Comparison of ENCODE assay signal across 8 cellular contexts in the genomic region with DNA sequence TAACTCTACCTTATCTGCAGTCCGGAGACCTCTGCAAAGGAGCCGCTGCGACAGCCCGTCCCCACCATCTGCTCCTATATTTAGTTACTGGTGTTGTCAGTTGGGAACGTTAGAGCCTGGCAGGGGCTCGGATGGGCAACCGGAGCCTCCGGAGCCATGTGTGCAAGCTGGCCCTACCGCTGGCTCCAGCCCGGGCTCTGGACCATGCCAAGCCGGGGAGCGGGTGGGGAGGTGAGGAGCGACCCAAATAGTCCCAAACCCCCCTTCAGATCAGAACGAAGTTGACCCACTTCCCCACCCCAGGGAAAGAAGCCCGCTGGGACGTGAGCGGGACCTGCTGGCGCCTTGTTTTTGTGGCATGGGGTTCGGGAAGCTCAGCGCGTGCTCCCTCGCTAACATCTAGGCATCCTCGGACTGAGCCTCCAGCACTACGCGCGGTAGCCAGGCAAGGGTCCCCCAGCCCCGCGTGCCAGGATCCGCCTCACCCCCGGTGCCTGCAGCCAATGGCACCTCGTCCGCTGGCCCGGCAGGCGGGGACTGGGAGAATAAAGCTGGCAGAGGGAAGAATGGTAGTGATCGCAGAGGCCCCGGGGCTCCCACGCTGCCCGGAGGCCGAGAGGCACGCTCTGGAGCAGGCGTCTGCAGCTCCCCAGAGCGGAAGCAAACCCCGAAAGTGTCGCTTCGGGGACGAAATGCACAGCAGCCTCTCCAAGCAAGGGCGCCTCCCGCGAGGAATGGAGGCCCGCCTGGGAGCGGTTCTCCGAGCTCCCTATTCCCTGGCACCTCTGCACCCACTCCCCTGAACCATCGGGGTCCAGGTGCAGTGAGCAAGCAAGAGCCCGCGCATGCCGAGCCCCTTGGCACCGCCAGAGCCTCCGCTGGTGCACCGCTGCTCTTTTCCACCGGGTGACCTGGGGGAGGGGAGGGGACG. TPM values are rescaled to one million over a fixed set of nuclear protein-coding genes. Genes with fewer than 3 reads are reported as not detected.
DNase-seq lines count a peak whose midpoint lies in the region; ATAC-seq, FAIRE-seq and TF ChIP-seq lines count a peak whose summit lies in the region.
"Had no signal": no experiment of that assay in that cellular context is flagged by ENCODE, and none has a peak within 500 bp of the region (broad histone marks: within the 10 kb centered on the region; RNA-seq: fewer than 3 reads in every experiment).

No MANE protein-coding gene starts in this region.

- TF ChIP-seq RAD21 in H1 (IDR thresholded peaks at IDR 0.05 in 1 of 2, conservative IDR thresholded peaks at IDR 0.05 in 1 of 2; ENCODE audit: low read depth in 2 of 2, low read length in 2 of 2) = no peak

- H4K5ac ChIP-seq in H1 (ENCODE audit: insufficient read length, low read depth, low read length) = peak overlapping the region; percentile 70

- peak; percentile 25 for ATAC-seq in GM21786 (IDR thresholded peaks at IDR 0.05; ENCODE audit: unreplicated experiment)

- TF ChIP-seq EP300 in H1 (IDR thresholded peaks at IDR 0.05; ENCODE audit: borderline replicate concordance in 1 of 2, low read depth in 2 of 2, low read length in 2 of 2) = no peak

- no peak overlapping the region for H2BK15ac ChIP-seq in H1 (ENCODE audit: low read length)
- peak overlapping the region; percentile 85 for H2BK15ac ChIP-seq in mesenchymal stem cell (ENCODE audit: low read depth, poor library complexity, severe bottlenecking)

- H2BK5ac ChIP-seq in H1 (ENCODE audit: low read depth, low read length) = peak overlapping the region; percentile 88; the same call in 1 of the 2 replicates
- H2BK5ac ChIP-seq in mesenchymal stem cell (ENCODE audit: low read depth, low read length, poor library complexity, severe bottlenecking) = no peak overlapping the region

- H2BK12ac ChIP-seq in H1 (ENCODE audit: low read depth, low read length) (0 out of 2 replicates have a peak overlapping the region, but pooled peaks have one; percentile 9), mesenchymal stem cell (ENCODE audit: low read length in 2 of 2) (no peak overlapping the region)

- WGBS in H1 (ENCODE audit: extremely low coverage in 1 of 2, insufficient coverage in 1 of 2, insufficient read length in 1 of 2, insufficient replicate concordance in 2 of 2, low coverage in 1 of 2, low lambda C conversion rate in 2 of 2, missing lambda C conversion rate in 1 of 2), 2 experiments = 5% methylated on average over 60 of the region's 61 CpGs; no CpG with 5 or more reads in 1 of the 2 experiments
- WGBS in mesenchymal stem cell = 7% methylated on average over 50 of the region's 61 CpGs

- H3K4ac ChIP-seq in H1 (replicated peaks; ENCODE audit: insufficient read length, low read depth, low read length) (peak overlapping the region; percentile 3), mesenchymal stem cell (ENCODE audit: low read depth in 1 of 2, low read length in 2 of 2) (peak overlapping the region; percentile 73 to 74)

- H3K9ac ChIP-seq in H1 (replicated peaks in 1 of 4; ENCODE audit: extremely low read depth in 1 of 4, low read depth in 3 of 4, low read length in 3 of 4) (peak overlapping the region in 3 of 4 experiments; percentile 55 to 71 (median 67); a peak in 5 of 7 replicates), mesenchymal stem cell (ENCODE audit: low read length) (peak overlapping the region; percentile 77), stomach smooth muscle (ENCODE audit: low read length in 2 of 2) (peak overlapping the region; percentile 64 to 65)

- H3K18ac ChIP-seq in H1 (ENCODE audit: extremely low read depth, low read length) (peak overlapping the region; percentile 95), mesenchymal stem cell (ENCODE audit: low read depth in 1 of 2, low read length in 2 of 2) (peak overlapping the region; percentile 64 to 89)

- peaks cover 3% of the 10 kb centered on the region; the same call in 1 of the 2 replicates for H3K79me1 ChIP-seq in H1 (ENCODE audit: low read depth, low read length)
- H3K79me1 ChIP-seq in mesenchymal stem cell (replicated peaks; ENCODE audit: low read length, poor library complexity, severe bottlenecking) = peaks cover 12% of the 10 kb centered on the region

- H3K79me2 ChIP-seq in H1 (ENCODE audit: control insufficient read depth in 1 of 2, insufficient read depth in 2 of 2, low read length in 2 of 2) = peaks cover 0 to 13% of the 10 kb centered on the region in 2 experiments; a peak in 1 of 4 replicates

- peak overlapping the region; percentile 81 to 96 for H3K4me2 ChIP-seq in H1 (ENCODE audit: insufficient read depth in 1 of 2, low read depth in 2 of 2, low read length in 2 of 2)
- H3K4me2 ChIP-seq in mesenchymal stem cell (ENCODE audit: low read length, poor library complexity, severe bottlenecking) = peak overlapping the region; percentile 94

- H3K56ac ChIP-seq in H1 (replicated peaks; ENCODE audit: insufficient read length, low read depth, low read length) = peak overlapping the region; percentile 43

- H3K9me3 ChIP-seq in H1 (ENCODE audit: insufficient read depth in 2 of 2, low read depth in 1 of 2, low read length in 1 of 2) (peaks cover 3% of the 10 kb centered on the region in 2 experiments; a peak in 2 of 4 replicates), mesenchymal stem cell (ENCODE audit: control insufficient read depth, low read length) (peaks cover 8% of the 10 kb centered on the region), stomach smooth muscle (ENCODE audit: control insufficient read depth in 2 of 2, low read length in 2 of 2) (peaks cover 0 to 8% of the 10 kb centered on the region in 2 donors)

- no peak for TF ChIP-seq POLR2A in H1 (IDR thresholded peaks at IDR 0.05; ENCODE audit: control extremely low read depth in 1 of 2, low read depth in 2 of 2, low read length in 2 of 2)

- POLR2A ChIA-PET in H1 (lab: Charles Lee; ENCODE audit: partially characterized antibody) = interaction anchor here (0.8 to 2.0 kb wide), 11 partner anchors 8 to 155 kb away, joined by 3 to 9 read pairs (median 4); partner anchors contain the start of genes EIF4EBP2 and NODAL

- H4K8ac ChIP-seq in H1 (ENCODE audit: extremely low read depth, insufficient read depth, low read length) (peak overlapping the region; percentile 75), mesenchymal stem cell (ENCODE audit: low read length) (peak overlapping the region; percentile 86)

- no peak for DNase-seq in LNCaP clone FGC (ENCODE audit: low read depth)
- DNase-seq in activated CD4-positive, alpha-beta T cell treated with anti-CD3 and anti-CD28 coated beads for 48 hours = peak; percentile 51
- DNase-seq in H1 (ENCODE audit: low read depth in 1 of 2, low spot score in 2 of 2) = peak in 1 of 2 experiments; percentile 89
- DNase-seq in mesenchymal stem cell = peak; percentile 60

- peak overlapping the region; percentile 55; the same call in 1 of the 2 replicates for H2AFZ ChIP-seq in H1 (ENCODE audit: low read length)
- H2AFZ ChIP-seq in mesenchymal stem cell (ENCODE audit: low read depth, low read length) = peak overlapping the region; percentile 66

- no peak overlapping the region for H2AK5ac ChIP-seq in H1 (ENCODE audit: low read depth, low read length)
- H2AK5ac ChIP-seq in mesenchymal stem cell (ENCODE audit: low read length, severe bottlenecking) = no peak overlapping the region

- H3K27ac ChIP-seq in H1 (ENCODE audit: low read depth, low read length) = peak overlapping the region; percentile 43; the same call in 1 of the 2 replicates
- H3K27ac ChIP-seq in mesenchymal stem cell (ENCODE audit: low read length, poor library complexity, severe bottlenecking) = peak overlapping the region; percentile 20
- peak overlapping the region; percentile 79 for H3K27ac ChIP-seq in stomach smooth muscle (ENCODE audit: low read length)

- FAIRE-seq in H1 (lab: Jason Lieb, UNC) = no peak

- no peak overlapping the region for H2BK120ac ChIP-seq in H1 (replicated peaks; ENCODE audit: low read depth, low read length)
- H2BK120ac ChIP-seq in mesenchymal stem cell (ENCODE audit: low read depth, low read length) = peak overlapping the region; percentile 84

- no peak overlapping the region for H2BK20ac ChIP-seq in H1 (ENCODE audit: low read length)

- TF ChIP-seq CTCF in LNCaP clone FGC (IDR thresholded peaks at IDR 0.05; ENCODE audit: control insufficient read depth, extremely low read depth, insufficient read depth) = no peak
- TF ChIP-seq CTCF in H1 (IDR thresholded peaks at IDR 0.05; ENCODE audit: control extremely low read depth in 1 of 3, insufficient read depth in 1 of 3, low read depth in 1 of 3, low read length in 3 of 3) = no peak

- H4K91ac ChIP-seq in H1 (replicated peaks; ENCODE audit: insufficient read length, low read length) (peak overlapping the region; percentile 14), mesenchymal stem cell (ENCODE audit: low read length) (peak overlapping the region; percentile 73)

- no peak overlapping the region for H3K23ac ChIP-seq in H1 (ENCODE audit: insufficient read length)
- H3K23ac ChIP-seq in mesenchymal stem cell (ENCODE audit: low read length in 2 of 2) = peak overlapping the region in 1 of 2 experiments; percentile 57

- H4K20me1 ChIP-seq in H1 (replicated peaks in 1 of 2; ENCODE audit: control insufficient read depth in 1 of 2, insufficient read depth in 2 of 2, low read length in 2 of 2) = peaks cover 0 to 11% of the 10 kb centered on the region in 2 experiments

- H3K27me3 ChIP-seq in H1 (replicated peaks in 1 of 4; ENCODE audit: control insufficient read depth in 3 of 4, extremely low read depth in 1 of 4, insufficient read depth in 3 of 4, low read length in 3 of 4) (peaks cover 0 to 18% (median 7%) of the 10 kb centered on the region in 4 experiments; a peak in 4 of 7 replicates), mesenchymal stem cell (ENCODE audit: control insufficient read depth in 1 of 2, insufficient read depth in 1 of 2, low read length in 2 of 2) (peaks cover 0 to 9% of the 10 kb centered on the region in 2 experiments), stomach smooth muscle (ENCODE audit: control insufficient read depth in 1 of 2, insufficient read depth in 2 of 2, low read length in 2 of 2) (no peaks in the 10 kb centered on the region)

- H3K14ac ChIP-seq in H1 (ENCODE audit: insufficient read length) (no peak overlapping the region), mesenchymal stem cell (ENCODE audit: low read length in 2 of 2) (peak overlapping the region in 1 of 2 experiments; percentile 61)

- no peaks in the 10 kb centered on the region for H3K36me3 ChIP-seq in H1 (ENCODE audit: control insufficient read depth in 2 of 4, insufficient read depth in 4 of 4, low read length in 3 of 4)
- H3K36me3 ChIP-seq in mesenchymal stem cell (ENCODE audit: control insufficient read depth in 1 of 2, insufficient read depth in 2 of 2, low read depth in 1 of 2, low read length in 2 of 2) = no peaks in the 10 kb centered on the region
- no peaks in the 10 kb centered on the region for H3K36me3 ChIP-seq in stomach smooth muscle (ENCODE audit: control insufficient read depth in 2 of 2, insufficient read depth in 2 of 2, low read length in 2 of 2)

- H3K23me2 ChIP-seq in H1 (ENCODE audit: low read depth, low read length) = peaks cover 11% of the 10 kb centered on the region

- CTCF ChIA-PET in H1 (lab: Charles Lee; ENCODE audit: partially characterized antibody) = interaction anchor here (0.7 to 7.2 kb wide), 14 partner anchors 8 to 521 kb away, joined by 3 to 60 read pairs (median 4); no protein-coding TSS in a partner anchor

- H3K4me3 ChIP-seq in GM08714 (ENCODE audit: low read length) (peak overlapping the region; percentile 80), LNCaP clone FGC (ENCODE audit: low read depth, low read length) (peak overlapping the region; percentile 66), H1 (ENCODE audit: extremely low read depth in 1 of 4, insufficient read depth in 2 of 4, low read depth in 3 of 4, low read length in 4 of 4) (peak overlapping the region; percentile 76 to 88 (median 80)), mesenchymal stem cell (ENCODE audit: insufficient read depth in 1 of 2, low read depth in 1 of 2, low read length in 2 of 2) (peak overlapping the region; percentile 69 to 85), stomach smooth muscle (ENCODE audit: low read length in 2 of 2) (peak overlapping the region; percentile 80 to 90)

- peaks cover 0 to 7% (median under 1%) of the 10 kb centered on the region in 4 experiments; a peak in 4 of 7 replicates for H3K4me1 ChIP-seq in H1 (replicated peaks in 1 of 4; ENCODE audit: control insufficient read depth in 3 of 4, insufficient read depth in 4 of 4, low read length in 3 of 4)
- peaks cover 17% of the 10 kb centered on the region for H3K4me1 ChIP-seq in mesenchymal stem cell (ENCODE audit: control insufficient read depth, insufficient read depth, low read depth, low read length)
- peaks cover 31% of the 10 kb centered on the region for H3K4me1 ChIP-seq in stomach smooth muscle (ENCODE audit: control insufficient read depth, insufficient read depth, low read length)

RNA-seq across cellular contexts. Expression of gene LRRC20, which starts 0.7 kb away (rescaled TPM):
- 25.2 and 27.1 TPM in 2 replicates for total RNA-seq in H1 (2021; fragmentation: NEBNext Ultra II Directional; extraction: Animal tissue kit (Norgen Biotek cat#: 25700))
- polyA plus RNA-seq in H1 (2011; rRNA removed) = 44.5 and 60.2 TPM in 2 replicates
- 53.4 TPM for polyA plus RNA-seq in H1 (2011; cell fraction: cytosol; rRNA removed)
- polyA plus RNA-seq in H1 (2011; cell fraction: nucleus; rRNA removed) = 53.4 TPM
- polyA plus RNA-seq in H1 (2012, experiment 1 of 2) = 16.3 to 31.8 TPM (median 25.4 TPM) in 4 replicates
- 30.6 TPM for polyA plus RNA-seq in H1 (2012, experiment 2 of 2)
- polyA plus RNA-seq in H1 (2013, experiment 1 of 2) = 20.2 TPM
- polyA plus RNA-seq in H1 (2013, experiment 2 of 2) = 21.7 TPM
- 40.6 and 44.5 TPM in 2 replicates for polyA minus RNA-seq in H1 (2011; rRNA and poly(A)+ RNA removed)
- polyA minus RNA-seq in H1 (2011; cell fraction: cytosol; rRNA and poly(A)+ RNA removed) = 12.9 TPM
- 17.2 TPM for polyA minus RNA-seq in H1 (2011; cell fraction: nucleus; rRNA and poly(A)+ RNA removed)
- polyA plus RNA-seq in mesenchymal stem cell (2013, experiment 1 of 2) = 15.0 TPM
- 16.2 TPM for polyA plus RNA-seq in mesenchymal stem cell (2013, experiment 2 of 2)

RNA-seq across cellular contexts. Expression of gene EIF4EBP2, which starts 22.2 kb away (rescaled TPM):
- total RNA-seq in H1 (2021; fragmentation: NEBNext Ultra II Directional; extraction: Animal tissue kit (Norgen Biotek cat#: 25700)) = 138 and 144 TPM in 2 replicates
- polyA plus RNA-seq in H1 (2011; rRNA removed) = 39.8 and 55.3 TPM in 2 replicates
- 52.3 TPM for polyA plus RNA-seq in H1 (2011; cell fraction: cytosol; rRNA removed)
- 21.0 TPM for polyA plus RNA-seq in H1 (2011; cell fraction: nucleus; rRNA removed)
- 53.7 to 103 TPM (median 70.1 TPM) in 4 replicates for polyA plus RNA-seq in H1 (2012, experiment 1 of 2)
- 48.9 TPM for polyA plus RNA-seq in H1 (2012, experiment 2 of 2)
- polyA plus RNA-seq in H1 (2013, experiment 1 of 2) = 91.9 TPM
- 93.4 TPM for polyA plus RNA-seq in H1 (2013, experiment 2 of 2)
- 97.9 and 109 TPM in 2 replicates for polyA minus RNA-seq in H1 (2011; rRNA and poly(A)+ RNA removed)
- 67.6 TPM for polyA minus RNA-seq in H1 (2011; cell fraction: cytosol; rRNA and poly(A)+ RNA removed)
- 38.6 TPM for polyA minus RNA-seq in H1 (2011; cell fraction: nucleus; rRNA and poly(A)+ RNA removed)
- polyA plus RNA-seq in mesenchymal stem cell (2013, experiment 1 of 2) = 48.3 TPM
- polyA plus RNA-seq in mesenchymal stem cell (2013, experiment 2 of 2) = 48.7 TPM

RNA-seq across cellular contexts. Expression of gene NODAL, which starts 59.7 kb away (rescaled TPM):
- 6.3 and 7.3 TPM in 2 replicates for total RNA-seq in H1 (2021; fragmentation: NEBNext Ultra II Directional; extraction: Animal tissue kit (Norgen Biotek cat#: 25700))
- polyA plus RNA-seq in H1 (2011; rRNA removed) = 2.0 and 5.0 TPM in 2 replicates
- 4.8 TPM for polyA plus RNA-seq in H1 (2011; cell fraction: cytosol; rRNA removed)
- polyA plus RNA-seq in H1 (2011; cell fraction: nucleus; rRNA removed) = 3.7 TPM
- 2.3 to 2.6 TPM (median 2.5 TPM) in 4 replicates for polyA plus RNA-seq in H1 (2012, experiment 1 of 2)
- polyA plus RNA-seq in H1 (2012, experiment 2 of 2) = 2.1 TPM
- 25.4 TPM for polyA plus RNA-seq in H1 (2013, experiment 1 of 2)
- polyA plus RNA-seq in H1 (2013, experiment 2 of 2) = 29.4 TPM
- polyA minus RNA-seq in H1 (2011; rRNA and poly(A)+ RNA removed) = 2.7 and 6.4 TPM in 2 replicates
- polyA minus RNA-seq in H1 (2011; cell fraction: cytosol; rRNA and poly(A)+ RNA removed) = 2.6 TPM
- polyA minus RNA-seq in H1 (2011; cell fraction: nucleus; rRNA and poly(A)+ RNA removed) = 1.2 TPM
- not detected for polyA plus RNA-seq in mesenchymal stem cell (2013, experiment 1 of 2)
- not detected for polyA plus RNA-seq in mesenchymal stem cell (2013, experiment 2 of 2)
- total RNA-seq: dermis microvascular lymphatic vessel endothelial cell had no signal

Comparison
In these comparisons a context has a peak if more than half of its experiments do, and no peak if none do; other contexts are left out.
1. H3K27ac ChIP-seq: peak in every context shown above with its lines; median percentile 79 in stomach smooth muscle; 43 in H1; 20 in mesenchymal stem cell.